In the genomic region with DNA sequence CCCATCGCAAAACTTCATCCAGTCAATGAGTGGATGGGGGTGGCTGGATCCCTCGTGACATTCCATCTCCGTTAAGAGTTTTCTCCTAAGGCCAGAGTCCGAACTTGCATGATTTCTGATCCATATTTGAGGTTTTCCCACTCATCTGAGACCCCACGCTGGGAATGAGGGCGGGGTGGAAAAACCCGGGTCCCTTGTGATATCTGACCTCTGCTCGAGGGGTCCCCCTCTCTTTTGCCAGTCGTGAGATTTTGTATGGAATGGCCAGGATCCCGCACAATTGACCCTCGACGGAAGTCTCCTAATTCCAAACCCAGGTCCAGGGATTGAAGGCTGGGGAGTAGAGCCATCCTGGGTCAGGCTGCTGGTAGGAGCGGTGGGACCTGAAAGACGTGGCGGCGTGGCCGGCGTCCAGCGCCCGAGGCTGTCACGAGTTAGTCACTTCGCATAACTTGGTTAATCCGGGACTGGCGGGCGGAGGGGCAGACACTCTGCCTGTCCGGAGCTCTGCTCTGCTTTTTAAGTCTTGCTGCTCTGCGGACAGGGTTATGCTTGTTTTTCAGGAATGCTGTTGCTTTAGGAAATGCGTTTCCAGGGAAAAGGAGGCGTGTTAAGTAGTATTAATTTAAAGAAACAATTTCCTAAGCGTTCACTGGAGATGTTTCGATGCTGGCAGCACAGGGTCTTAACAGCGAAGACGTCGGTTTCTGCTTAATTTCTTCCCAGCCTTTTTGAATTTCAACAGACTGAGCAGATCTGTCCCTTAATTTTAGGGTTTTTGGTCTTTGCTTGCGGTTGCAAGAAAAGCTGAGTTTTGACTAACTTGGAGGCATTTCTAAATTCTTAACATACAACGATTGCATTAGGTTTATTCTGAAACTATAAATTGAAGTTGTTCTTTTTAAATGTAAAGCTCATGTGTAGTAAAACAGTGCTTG, we compare ENCODE assay signal across 1 cellular context.
TF ChIP-seq lines count a peak whose summit lies in the region.

No MANE protein-coding gene starts in this region.

TF ChIP-seq in HepG2, 621 proteins besides CTCF, POLR2A, EP300 and RAD21 (continued from another document and continues in another):
- TF ChIP-seq, protein P1, sequence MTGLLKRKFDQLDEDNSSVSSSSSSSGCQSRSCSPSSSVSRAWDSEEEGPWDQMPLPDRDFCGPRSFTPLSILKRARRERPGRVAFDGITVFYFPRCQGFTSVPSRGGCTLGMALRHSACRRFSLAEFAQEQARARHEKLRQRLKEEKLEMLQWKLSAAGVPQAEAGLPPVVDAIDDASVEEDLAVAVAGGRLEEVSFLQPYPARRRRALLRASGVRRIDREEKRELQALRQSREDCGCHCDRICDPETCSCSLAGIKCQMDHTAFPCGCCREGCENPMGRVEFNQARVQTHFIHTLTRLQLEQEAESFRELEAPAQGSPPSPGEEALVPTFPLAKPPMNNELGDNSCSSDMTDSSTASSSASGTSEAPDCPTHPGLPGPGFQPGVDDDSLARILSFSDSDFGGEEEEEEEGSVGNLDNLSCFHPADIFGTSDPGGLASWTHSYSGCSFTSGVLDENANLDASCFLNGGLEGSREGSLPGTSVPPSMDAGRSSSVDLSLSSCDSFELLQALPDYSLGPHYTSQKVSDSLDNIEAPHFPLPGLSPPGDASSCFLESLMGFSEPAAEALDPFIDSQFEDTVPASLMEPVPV (CRISPR knock-in tag; IDR thresholded peaks at IDR 0.05) = no peak
- TF ChIP-seq FOXO1 (CRISPR knock-in tag; IDR thresholded peaks at IDR 0.05) (no peak), MLLT10 (CRISPR knock-in tag; IDR thresholded peaks at IDR 0.05) (no peak), AGO2 (optimal IDR thresholded peaks at IDR 0.05; ENCODE audit: low read depth, low read length) (no peak), RBM22 (optimal IDR thresholded peaks at IDR 0.05; ENCODE audit: low read length) (no peak), ZBTB21 (CRISPR knock-in tag; IDR thresholded peaks at IDR 0.05) (no peak), MTF1 (CRISPR knock-in tag; IDR thresholded peaks at IDR 0.05) (no peak), NR1H2 (CRISPR knock-in tag; IDR thresholded peaks at IDR 0.05; ENCODE audit: borderline replicate concordance, low read depth) (no peak), SCMH1 (CRISPR knock-in tag; IDR thresholded peaks at IDR 0.05; ENCODE audit: borderline replicate concordance) (no peak), ZNF124 (CRISPR knock-in tag; IDR thresholded peaks at IDR 0.05) (no peak), GTF2F1 (IDR thresholded peaks at IDR 0.05; ENCODE audit: low read length) (no peak), GZF1 (CRISPR knock-in tag; IDR thresholded peaks at IDR 0.05) (no peak), ZSCAN30 (CRISPR knock-in tag; IDR thresholded peaks at IDR 0.05) (no peak), NCOA1 (CRISPR knock-in tag; IDR thresholded peaks at IDR 0.05) (no peak), RFX1 (IDR thresholded peaks at IDR 0.05) (no peak), ZNF605 (CRISPR knock-in tag; IDR thresholded peaks at IDR 0.05) (0 out of 2 replicates have a peak, but pooled peaks have one; percentile 47), PCBP1 (IDR thresholded peaks at IDR 0.05; ENCODE audit: borderline replicate concordance, low read depth, low read length) (no peak), ZNF17 (CRISPR knock-in tag; IDR thresholded peaks at IDR 0.05) (no peak), ZNF713 (CRISPR knock-in tag; IDR thresholded peaks at IDR 0.05) (no peak), DPF2 (CRISPR knock-in tag; IDR thresholded peaks at IDR 0.05; ENCODE audit: borderline replicate concordance, low read depth) (no peak), RCOR2 (CRISPR knock-in tag; IDR thresholded peaks at IDR 0.05) (no peak), ZNF335 (CRISPR knock-in tag; IDR thresholded peaks at IDR 0.05) (no peak), GTF3A (CRISPR knock-in tag; conservative IDR thresholded peaks at IDR 0.05) (no peak), SNRNP70 (IDR thresholded peaks at IDR 0.05; ENCODE audit: low read depth, low read length) (no peak), CHD4 (IDR thresholded peaks at IDR 0.05; ENCODE audit: borderline replicate concordance, low read length) (no peak), NFATC3 (CRISPR knock-in tag; IDR thresholded peaks at IDR 0.05) (0 out of 2 replicates have a peak, but pooled peaks have one; percentile 58), SMC3 (IDR thresholded peaks at IDR 0.05; ENCODE audit: low read length) (no peak), ISL2 (CRISPR knock-in tag; IDR thresholded peaks at IDR 0.05) (no peak), DNMT1 (CRISPR knock-in tag; IDR thresholded peaks at IDR 0.05) (no peak), PHF20 (CRISPR knock-in tag; IDR thresholded peaks at IDR 0.05) (no peak), PLRG1 (conservative IDR thresholded peaks at IDR 0.05) (no peak), ZSCAN25 (CRISPR knock-in tag; IDR thresholded peaks at IDR 0.05) (no peak; the same call in 1 of the 2 replicates), ZNF282 (IDR thresholded peaks at IDR 0.05; ENCODE audit: partially characterized antibody) (no peak), ZNF543 (CRISPR knock-in tag; IDR thresholded peaks at IDR 0.05) (no peak), ZNF256 (CRISPR knock-in tag; conservative IDR thresholded peaks at IDR 0.05) (no peak), RFX5 (IDR thresholded peaks at IDR 0.05; ENCODE audit: low read depth, low read length) (no peak), RFXANK (CRISPR knock-in tag; IDR thresholded peaks at IDR 0.05) (no peak), ARNT2 (CRISPR knock-in tag; IDR thresholded peaks at IDR 0.05; ENCODE audit: low read depth) (0 out of 2 replicates have a peak, but pooled peaks have one; percentile 32), NFE2 (CRISPR knock-in tag; IDR thresholded peaks at IDR 0.05) (no peak), ZNF83 (CRISPR knock-in tag; IDR thresholded peaks at IDR 0.05; ENCODE audit: borderline replicate concordance) (no peak), ZNF746 (CRISPR knock-in tag; IDR thresholded peaks at IDR 0.05) (no peak), HOXA5 (CRISPR knock-in tag; IDR thresholded peaks at IDR 0.05) (no peak), ZNF230 (CRISPR knock-in tag; IDR thresholded peaks at IDR 0.05) (no peak), ZNF552 (CRISPR knock-in tag; IDR thresholded peaks at IDR 0.05; ENCODE audit: borderline replicate concordance) (no peak), ZNF724P (CRISPR knock-in tag; IDR thresholded peaks at IDR 0.05; ENCODE audit: borderline replicate concordance) (no peak), TEAD3 (CRISPR knock-in tag; optimal IDR thresholded peaks at IDR 0.05; ENCODE audit: borderline replicate concordance) (no peak), NBN (conservative IDR thresholded peaks at IDR 0.05) (no peak), MIER3 (CRISPR knock-in tag; IDR thresholded peaks at IDR 0.05; ENCODE audit: borderline replicate concordance) (no peak), GABPB1 (CRISPR knock-in tag; IDR thresholded peaks at IDR 0.05) (no peak), RARG (CRISPR knock-in tag; IDR thresholded peaks at IDR 0.05; ENCODE audit: low read depth) (no peak), CAMTA2 (CRISPR knock-in tag; IDR thresholded peaks at IDR 0.05; ENCODE audit: borderline replicate concordance) (no peak), SNAI1 (CRISPR knock-in tag; IDR thresholded peaks at IDR 0.05; ENCODE audit: borderline replicate concordance) (peak; percentile 80; the same call in 1 of the 2 replicates), SOX6 (IDR thresholded peaks at IDR 0.05) (no peak), SOX6 (CRISPR knock-in tag; IDR thresholded peaks at IDR 0.05) (peak; percentile 49; the same call in 1 of the 2 replicates), ZMAT3 (CRISPR knock-in tag; conservative IDR thresholded peaks at IDR 0.05) (no peak)
- TF ChIP-seq, protein P2, sequence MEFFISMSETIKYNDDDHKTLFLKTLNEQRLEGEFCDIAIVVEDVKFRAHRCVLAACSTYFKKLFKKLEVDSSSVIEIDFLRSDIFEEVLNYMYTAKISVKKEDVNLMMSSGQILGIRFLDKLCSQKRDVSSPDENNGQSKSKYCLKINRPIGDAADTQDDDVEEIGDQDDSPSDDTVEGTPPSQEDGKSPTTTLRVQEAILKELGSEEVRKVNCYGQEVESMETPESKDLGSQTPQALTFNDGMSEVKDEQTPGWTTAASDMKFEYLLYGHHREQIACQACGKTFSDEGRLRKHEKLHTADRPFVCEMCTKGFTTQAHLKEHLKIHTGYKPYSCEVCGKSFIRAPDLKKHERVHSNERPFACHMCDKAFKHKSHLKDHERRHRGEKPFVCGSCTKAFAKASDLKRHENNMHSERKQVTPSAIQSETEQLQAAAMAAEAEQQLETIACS (CRISPR knock-in tag; IDR thresholded peaks at IDR 0.05) = no peak
- TF ChIP-seq, protein P3, sequence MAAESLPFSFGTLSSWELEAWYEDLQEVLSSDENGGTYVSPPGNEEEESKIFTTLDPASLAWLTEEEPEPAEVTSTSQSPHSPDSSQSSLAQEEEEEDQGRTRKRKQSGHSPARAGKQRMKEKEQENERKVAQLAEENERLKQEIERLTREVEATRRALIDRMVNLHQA (CRISPR knock-in tag; IDR thresholded peaks at IDR 0.05) = no peak
- TF ChIP-seq, protein P4, sequence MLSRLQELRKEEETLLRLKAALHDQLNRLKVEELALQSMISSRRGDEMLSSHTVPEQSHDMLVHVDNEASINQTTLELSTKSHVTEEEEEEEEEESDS (CRISPR knock-in tag; IDR thresholded peaks at IDR 0.05; ENCODE audit: borderline replicate concordance) = no peak
- TF ChIP-seq, protein P5, sequence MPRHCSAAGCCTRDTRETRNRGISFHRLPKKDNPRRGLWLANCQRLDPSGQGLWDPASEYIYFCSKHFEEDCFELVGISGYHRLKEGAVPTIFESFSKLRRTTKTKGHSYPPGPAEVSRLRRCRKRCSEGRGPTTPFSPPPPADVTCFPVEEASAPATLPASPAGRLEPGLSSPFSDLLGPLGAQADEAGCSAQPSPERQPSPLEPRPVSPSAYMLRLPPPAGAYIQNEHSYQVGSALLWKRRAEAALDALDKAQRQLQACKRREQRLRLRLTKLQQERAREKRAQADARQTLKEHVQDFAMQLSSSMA (CRISPR knock-in tag; IDR thresholded peaks at IDR 0.05) = 0 out of 2 replicates have a peak, but pooled peaks have one; percentile 9
- TF ChIP-seq, protein P6, sequence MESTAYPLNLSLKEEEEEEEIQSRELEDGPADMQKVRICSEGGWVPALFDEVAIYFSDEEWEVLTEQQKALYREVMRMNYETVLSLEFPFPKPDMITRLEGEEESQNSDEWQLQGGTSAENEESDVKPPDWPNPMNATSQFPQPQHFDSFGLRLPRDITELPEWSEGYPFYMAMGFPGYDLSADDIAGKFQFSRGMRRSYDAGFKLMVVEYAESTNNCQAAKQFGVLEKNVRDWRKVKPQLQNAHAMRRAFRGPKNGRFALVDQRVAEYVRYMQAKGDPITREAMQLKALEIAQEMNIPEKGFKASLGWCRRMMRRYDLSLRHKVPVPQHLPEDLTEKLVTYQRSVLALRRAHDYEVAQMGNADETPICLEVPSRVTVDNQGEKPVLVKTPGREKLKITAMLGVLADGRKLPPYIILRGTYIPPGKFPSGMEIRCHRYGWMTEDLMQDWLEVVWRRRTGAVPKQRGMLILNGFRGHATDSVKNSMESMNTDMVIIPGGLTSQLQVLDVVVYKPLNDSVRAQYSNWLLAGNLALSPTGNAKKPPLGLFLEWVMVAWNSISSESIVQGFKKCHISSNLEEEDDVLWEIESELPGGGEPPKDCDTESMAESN (CRISPR knock-in tag; conservative IDR thresholded peaks at IDR 0.05) = no peak
- TF ChIP-seq, protein P7, sequence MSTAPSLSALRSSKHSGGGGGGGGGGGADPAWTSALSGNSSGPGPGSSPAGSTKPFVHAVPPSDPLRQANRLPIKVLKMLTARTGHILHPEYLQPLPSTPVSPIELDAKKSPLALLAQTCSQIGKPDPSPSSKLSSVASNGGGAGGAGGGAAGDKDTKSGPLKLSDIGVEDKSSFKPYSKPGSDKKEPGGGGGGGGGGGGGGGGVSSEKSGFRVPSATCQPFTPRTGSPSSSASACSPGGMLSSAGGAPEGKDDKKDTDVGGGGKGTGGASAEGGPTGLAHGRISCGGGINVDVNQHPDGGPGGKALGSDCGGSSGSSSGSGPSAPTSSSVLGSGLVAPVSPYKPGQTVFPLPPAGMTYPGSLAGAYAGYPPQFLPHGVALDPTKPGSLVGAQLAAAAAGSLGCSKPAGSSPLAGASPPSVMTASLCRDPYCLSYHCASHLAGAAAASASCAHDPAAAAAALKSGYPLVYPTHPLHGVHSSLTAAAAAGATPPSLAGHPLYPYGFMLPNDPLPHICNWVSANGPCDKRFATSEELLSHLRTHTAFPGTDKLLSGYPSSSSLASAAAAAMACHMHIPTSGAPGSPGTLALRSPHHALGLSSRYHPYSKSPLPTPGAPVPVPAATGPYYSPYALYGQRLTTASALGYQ (CRISPR knock-in tag; IDR thresholded peaks at IDR 0.05) = no peak
- TF ChIP-seq, protein P8, sequence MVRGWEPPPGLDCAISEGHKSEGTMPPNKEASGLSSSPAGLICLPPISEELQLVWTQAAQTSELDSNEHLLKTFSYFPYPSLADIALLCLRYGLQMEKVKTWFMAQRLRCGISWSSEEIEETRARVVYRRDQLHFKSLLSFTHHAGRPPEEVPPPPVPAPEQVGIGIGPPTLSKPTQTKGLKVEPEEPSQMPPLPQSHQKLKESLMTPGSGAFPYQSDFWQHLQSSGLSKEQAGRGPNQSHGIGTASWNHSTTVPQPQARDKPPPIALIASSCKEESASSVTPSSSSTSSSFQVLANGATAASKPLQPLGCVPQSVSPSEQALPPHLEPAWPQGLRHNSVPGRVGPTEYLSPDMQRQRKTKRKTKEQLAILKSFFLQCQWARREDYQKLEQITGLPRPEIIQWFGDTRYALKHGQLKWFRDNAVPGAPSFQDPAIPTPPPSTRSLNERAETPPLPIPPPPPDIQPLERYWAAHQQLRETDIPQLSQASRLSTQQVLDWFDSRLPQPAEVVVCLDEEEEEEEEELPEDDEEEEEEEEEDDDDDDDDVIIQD (CRISPR knock-in tag; IDR thresholded peaks at IDR 0.05; ENCODE audit: low read depth) = no peak
- TF ChIP-seq, protein P9, sequence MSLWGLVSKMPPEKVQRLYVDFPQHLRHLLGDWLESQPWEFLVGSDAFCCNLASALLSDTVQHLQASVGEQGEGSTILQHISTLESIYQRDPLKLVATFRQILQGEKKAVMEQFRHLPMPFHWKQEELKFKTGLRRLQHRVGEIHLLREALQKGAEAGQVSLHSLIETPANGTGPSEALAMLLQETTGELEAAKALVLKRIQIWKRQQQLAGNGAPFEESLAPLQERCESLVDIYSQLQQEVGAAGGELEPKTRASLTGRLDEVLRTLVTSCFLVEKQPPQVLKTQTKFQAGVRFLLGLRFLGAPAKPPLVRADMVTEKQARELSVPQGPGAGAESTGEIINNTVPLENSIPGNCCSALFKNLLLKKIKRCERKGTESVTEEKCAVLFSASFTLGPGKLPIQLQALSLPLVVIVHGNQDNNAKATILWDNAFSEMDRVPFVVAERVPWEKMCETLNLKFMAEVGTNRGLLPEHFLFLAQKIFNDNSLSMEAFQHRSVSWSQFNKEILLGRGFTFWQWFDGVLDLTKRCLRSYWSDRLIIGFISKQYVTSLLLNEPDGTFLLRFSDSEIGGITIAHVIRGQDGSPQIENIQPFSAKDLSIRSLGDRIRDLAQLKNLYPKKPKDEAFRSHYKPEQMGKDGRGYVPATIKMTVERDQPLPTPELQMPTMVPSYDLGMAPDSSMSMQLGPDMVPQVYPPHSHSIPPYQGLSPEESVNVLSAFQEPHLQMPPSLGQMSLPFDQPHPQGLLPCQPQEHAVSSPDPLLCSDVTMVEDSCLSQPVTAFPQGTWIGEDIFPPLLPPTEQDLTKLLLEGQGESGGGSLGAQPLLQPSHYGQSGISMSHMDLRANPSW (CRISPR knock-in tag; IDR thresholded peaks at IDR 0.05; ENCODE audit: borderline replicate concordance) = no peak
- TF ChIP-seq, protein P10, sequence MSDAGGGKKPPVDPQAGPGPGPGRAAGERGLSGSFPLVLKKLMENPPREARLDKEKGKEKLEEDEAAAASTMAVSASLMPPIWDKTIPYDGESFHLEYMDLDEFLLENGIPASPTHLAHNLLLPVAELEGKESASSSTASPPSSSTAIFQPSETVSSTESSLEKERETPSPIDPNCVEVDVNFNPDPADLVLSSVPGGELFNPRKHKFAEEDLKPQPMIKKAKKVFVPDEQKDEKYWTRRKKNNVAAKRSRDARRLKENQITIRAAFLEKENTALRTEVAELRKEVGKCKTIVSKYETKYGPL (CRISPR knock-in tag; IDR thresholded peaks at IDR 0.05) = no peak
